ENCODE assay signal across 10 cellular contexts in the genomic region with DNA sequence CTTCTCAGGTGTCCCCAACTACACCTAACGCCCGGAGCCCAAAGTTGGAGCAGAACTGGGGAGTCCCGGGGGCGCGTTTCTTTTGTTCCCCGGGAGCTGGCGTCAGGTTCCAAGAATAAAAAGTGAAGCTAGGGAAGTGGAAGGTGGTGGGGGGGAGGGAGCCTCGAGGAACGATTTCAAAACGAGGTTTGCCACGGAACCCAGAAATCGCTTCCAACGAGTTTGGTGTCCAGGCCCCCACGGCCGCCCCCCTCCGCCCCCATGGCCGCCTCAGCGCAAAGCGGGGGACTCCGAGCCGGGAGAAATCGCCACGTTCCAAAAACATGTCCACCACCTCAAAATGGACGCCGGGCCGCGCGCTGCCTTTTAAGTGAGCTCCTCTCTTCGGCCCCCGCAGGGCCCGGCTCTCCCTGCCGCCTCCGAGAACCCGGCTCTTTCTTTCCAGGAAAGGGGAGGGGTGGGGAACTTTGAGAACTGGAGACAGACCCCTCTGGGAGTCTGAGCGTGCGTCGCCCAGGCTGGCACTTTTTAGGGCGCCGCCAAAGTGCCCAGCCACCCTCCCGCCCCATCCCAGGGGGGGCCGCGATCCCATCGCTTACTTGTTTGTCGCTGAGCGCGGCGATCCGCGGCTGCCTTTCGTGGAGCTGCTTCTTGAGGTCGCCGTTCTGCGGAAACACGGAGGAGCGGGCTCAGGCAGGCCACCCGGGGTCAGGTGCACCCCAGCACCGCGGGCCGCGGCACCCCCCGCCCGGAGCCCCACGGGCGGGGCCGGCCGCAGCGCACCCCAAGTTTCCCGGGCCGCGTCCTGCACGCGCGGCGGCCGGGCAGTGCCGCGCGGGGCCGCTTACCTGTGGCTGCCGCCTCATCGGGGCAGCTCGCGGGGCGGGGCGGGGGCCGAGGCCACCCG. TPM values are rescaled to one million over a fixed set of nuclear protein-coding genes. Genes with fewer than 3 reads are reported as not detected.
DNase-seq lines count a peak whose midpoint lies in the region; ATAC-seq, FAIRE-seq and TF ChIP-seq lines count a peak whose summit lies in the region.
"Had no signal": no experiment of that assay in that cellular context is flagged by ENCODE, and none has a peak within 500 bp of the region (broad histone marks: within the 10 kb centered on the region; RNA-seq: fewer than 3 reads in every experiment).

No MANE protein-coding gene starts in this region.

- H3K23me2 ChIP-seq in H1 (ENCODE audit: low read depth, low read length) = peaks cover 6% of the 10 kb centered on the region; the same call in 1 of the 2 replicates

- no peak overlapping the region for H4K91ac ChIP-seq in H1 (replicated peaks; ENCODE audit: insufficient read length, low read length)

- peak overlapping the region; percentile 90 for H3K18ac ChIP-seq in H1 (ENCODE audit: extremely low read depth, low read length)

- no peak overlapping the region for H2BK5ac ChIP-seq in H1 (ENCODE audit: low read depth, low read length)

- CTCF ChIA-PET in H1 (lab: Charles Lee; ENCODE audit: partially characterized antibody) = interaction anchor here (0.7 to 2.4 kb wide), 10 partner anchors 13 to 162 kb away, joined by 3 to 7 read pairs (median 3); no protein-coding TSS in a partner anchor

- TF ChIP-seq POLR2A in H1 (IDR thresholded peaks at IDR 0.05; ENCODE audit: control extremely low read depth in 1 of 2, low read depth in 2 of 2, low read length in 2 of 2) (peak; percentile 37 to 48; a peak in 2 of 3 replicates), prostate gland (IDR thresholded peaks at IDR 0.05) (no peak)

- peaks cover 27 to 45% of the 10 kb centered on the region in 2 experiments for H3K79me2 ChIP-seq in H1 (ENCODE audit: control insufficient read depth in 1 of 2, insufficient read depth in 2 of 2, low read length in 2 of 2)

- no peak overlapping the region for H3K14ac ChIP-seq in H1 (ENCODE audit: insufficient read length)

- H3K4me1 ChIP-seq in H1 (replicated peaks in 1 of 4; ENCODE audit: control insufficient read depth in 3 of 4, insufficient read depth in 4 of 4, low read length in 3 of 4) (peaks cover 7 to 26% (median 14%) of the 10 kb centered on the region in 4 experiments), prostate gland (replicated peaks) (peaks cover 3% of the 10 kb centered on the region)

- no peaks in the 10 kb centered on the region; a peak in 1 of 7 replicates for H3K27me3 ChIP-seq in H1 (replicated peaks in 1 of 4; ENCODE audit: control insufficient read depth in 3 of 4, extremely low read depth in 1 of 4, insufficient read depth in 3 of 4, low read length in 3 of 4)
- no peaks in the 10 kb centered on the region for H3K27me3 ChIP-seq in prostate gland (replicated peaks; ENCODE audit: insufficient read depth)

- H4K5ac ChIP-seq in H1 (ENCODE audit: insufficient read length, low read depth, low read length) = peak overlapping the region; percentile 62

- FAIRE-seq in H1 (lab: Jason Lieb, UNC) = no peak

- no peak overlapping the region for H2BK120ac ChIP-seq in H1 (replicated peaks; ENCODE audit: low read depth, low read length)

- no peak for TF ChIP-seq RAD21 in H1 (IDR thresholded peaks at IDR 0.05 in 1 of 2, conservative IDR thresholded peaks at IDR 0.05 in 1 of 2; ENCODE audit: low read depth in 2 of 2, low read length in 2 of 2)

- no peak overlapping the region for H2BK12ac ChIP-seq in H1 (ENCODE audit: low read depth, low read length)

- POLR2A ChIA-PET in H1 (lab: Charles Lee; ENCODE audit: partially characterized antibody) = interaction anchor here (0.7 to 9.0 kb wide), 36 partner anchors 9 to 204 kb away, joined by 3 to 208 read pairs (median 5); a partner anchor contains a TSS

- peak overlapping the region; percentile 73 to 76 for H3K4me2 ChIP-seq in H1 (ENCODE audit: insufficient read depth in 1 of 2, low read depth in 2 of 2, low read length in 2 of 2)

- H2AFZ ChIP-seq in H1 (ENCODE audit: low read length) = no peak overlapping the region

- 1% methylated on average over 49 of the region's 87 CpGs; no CpG with 5 or more reads in 1 of the 2 experiments for WGBS in H1 (ENCODE audit: extremely low coverage in 1 of 2, insufficient coverage in 1 of 2, insufficient read length in 1 of 2, insufficient replicate concordance in 2 of 2, low coverage in 1 of 2, low lambda C conversion rate in 2 of 2, missing lambda C conversion rate in 1 of 2), 2 experiments
- WGBS in prostate gland = under 1% methylated on average over 81 of the region's 87 CpGs

- no peak for TF ChIP-seq EP300 in H1 (IDR thresholded peaks at IDR 0.05; ENCODE audit: borderline replicate concordance in 1 of 2, low read depth in 2 of 2, low read length in 2 of 2)

- peak overlapping the region; percentile 73 to 82 (median 74); a peak in 6 of 7 replicates for H3K9ac ChIP-seq in H1 (replicated peaks in 1 of 4; ENCODE audit: extremely low read depth in 1 of 4, low read depth in 3 of 4, low read length in 3 of 4)

- TF ChIP-seq CTCF in H1 (IDR thresholded peaks at IDR 0.05; ENCODE audit: control extremely low read depth in 1 of 3, insufficient read depth in 1 of 3, low read depth in 1 of 3, low read length in 3 of 3) = no peak
- TF ChIP-seq CTCF in prostate gland (IDR thresholded peaks at IDR 0.05) = peak in 1 of 4 experiments; percentile 6

- H4K20me1 ChIP-seq in H1 (replicated peaks in 1 of 2; ENCODE audit: control insufficient read depth in 1 of 2, insufficient read depth in 2 of 2, low read length in 2 of 2) = peaks cover 11 to 15% of the 10 kb centered on the region in 2 experiments

- peaks cover 13% of the 10 kb centered on the region for H3K79me1 ChIP-seq in H1 (ENCODE audit: low read depth, low read length)

- no peak overlapping the region for H3K23ac ChIP-seq in H1 (ENCODE audit: insufficient read length)

- H3K27ac ChIP-seq in H1 (ENCODE audit: low read depth, low read length) (peak overlapping the region; percentile 53), prostate gland (peak overlapping the region; percentile 92 to 95)

- no peaks in the 10 kb centered on the region for H3K9me3 ChIP-seq in H1 (ENCODE audit: insufficient read depth in 2 of 2, low read depth in 1 of 2, low read length in 1 of 2)
- no peaks in the 10 kb centered on the region for H3K9me3 ChIP-seq in prostate gland

- H4K8ac ChIP-seq in H1 (ENCODE audit: extremely low read depth, insufficient read depth, low read length) = peak overlapping the region; percentile 26

- H3K4ac ChIP-seq in H1 (replicated peaks; ENCODE audit: insufficient read length, low read depth, low read length) = no peak overlapping the region

- no peak overlapping the region for H2BK20ac ChIP-seq in H1 (ENCODE audit: low read length)

- H3K36me3 ChIP-seq in H1 (ENCODE audit: control insufficient read depth in 2 of 4, insufficient read depth in 4 of 4, low read length in 3 of 4) (peaks cover 0 to 30% (median 11%) of the 10 kb centered on the region in 4 experiments; a peak in 5 of 8 replicates), prostate gland (no peaks in the 10 kb centered on the region)

- H3K4me3 ChIP-seq in H1 (ENCODE audit: extremely low read depth in 1 of 4, insufficient read depth in 2 of 4, low read depth in 3 of 4, low read length in 4 of 4) (peak overlapping the region; percentile 78 to 96 (median 86)), prostate gland (peak overlapping the region; percentile 59 to 60)

- intact Hi-C loops in prostate gland (cut with DNase I) = no loop called here

- H2BK15ac ChIP-seq in H1 (ENCODE audit: low read length) = no peak overlapping the region

- no peak for ATAC-seq in GM21423 (IDR thresholded peaks at IDR 0.05; ENCODE audit: unreplicated experiment)

- no peak overlapping the region for H2AK5ac ChIP-seq in H1 (ENCODE audit: low read depth, low read length)

- peak overlapping the region; percentile 22 for H3K56ac ChIP-seq in H1 (replicated peaks; ENCODE audit: insufficient read length, low read depth, low read length)

- DNase-seq in Daoy (ENCODE audit: low read depth) (peak; percentile 45), NCI-H2227 treated with DMSO at 0.1 percent for 48 hours (lab: John Stamatoyannopoulos, UW) (peak; percentile 5), H1 (ENCODE audit: low read depth in 1 of 2, low spot score in 2 of 2) (peak in 1 of 2 experiments; percentile 80), prostate gland (ENCODE audit: low spot score) (peak; percentile 32), iPS-NIHi7 (ENCODE audit: extremely low spot score) (no peak), HCEC 1CT (no peak)
- DNase-seq in activated CD4-positive, CD25-positive, alpha-beta regulatory T cell treated with anti-CD3 and anti-CD28 coated beads, Interleukin-2, amount 50 U/mL, for 72 hours = no peak
- DNase-seq: activated effector memory CD4-positive, alpha-beta T cell treated with anti-CD3 and anti-CD28 coated beads, Interleukin-2, amount 50 U/mL, for 16 hours; stimulated activated CD4-positive, alpha-beta T cell treated with anti-CD3 and anti-CD28 coated beads, Interleukin-2, amount 100 ng/mL, for 48 hours had no signal

TF ChIP-seq in H1, 55 proteins besides CTCF, POLR2A, EP300 and RAD21 (continues in another document):
- no peak for TF ChIP-seq CHD1 (IDR thresholded peaks at IDR 0.05; ENCODE audit: low read depth, low read length)
- TF ChIP-seq RBBP5 (IDR thresholded peaks at IDR 0.05; ENCODE audit: borderline replicate concordance, low read depth, low read length) = no peak; the same call in 1 of the 2 replicates
- TF ChIP-seq HDAC2 (IDR thresholded peaks at IDR 0.05; ENCODE audit: borderline replicate concordance in 1 of 2, low read depth in 2 of 2, low read length in 2 of 2) = no peak
- TF ChIP-seq PHF8 (conservative IDR thresholded peaks at IDR 0.05; ENCODE audit: low read depth, low read length) = 0 out of 2 replicates have a peak, but pooled peaks have one; percentile 17
- TF ChIP-seq YY1 (IDR thresholded peaks at IDR 0.05; ENCODE audit: low read depth, low read length) = peak; percentile 88
- TF ChIP-seq SIN3A (conservative IDR thresholded peaks at IDR 0.05 in 1 of 2, IDR thresholded peaks at IDR 0.05 in 1 of 2; ENCODE audit: low read depth in 1 of 2, low read length in 2 of 2) = peak in 1 of 2 experiments; percentile 24; a peak in 2 of 4 replicates
- no peak for TF ChIP-seq SIX5 (IDR thresholded peaks at IDR 0.05; ENCODE audit: low read depth, low read length)
- peak; percentile 53; the same call in 1 of the 2 replicates for TF ChIP-seq TAF1 (IDR thresholded peaks at IDR 0.05; ENCODE audit: low read depth, low read length)
- no peak for TF ChIP-seq CBX5 (IDR thresholded peaks at IDR 0.05; ENCODE audit: low read depth, low read length)

RNA-seq across cellular contexts. Expression of a gene that starts 1.6 kb away (rescaled TPM):
- total RNA-seq in Daoy (2014; rRNA removed; shearing (Covaris generic)) = 0.18 and 0.57 TPM in 2 replicates
- total RNA-seq in H1 (2021; fragmentation: NEBNext Ultra II Directional; extraction: Animal tissue kit (Norgen Biotek cat#: 25700)) = 57.2 and 68.1 TPM in 2 replicates
- 19.3 and 24.7 TPM in 2 replicates for polyA plus RNA-seq in H1 (2011; rRNA removed)
- polyA plus RNA-seq in H1 (2011; cell fraction: cytosol; rRNA removed) = 25.0 TPM
- 90.7 TPM for polyA plus RNA-seq in H1 (2011; cell fraction: nucleus; rRNA removed)
- 21.1 to 32.7 TPM (median 27.9 TPM) in 4 replicates for polyA plus RNA-seq in H1 (2012, experiment 1 of 2)
- 6.5 TPM for polyA plus RNA-seq in H1 (2012, experiment 2 of 2)
- 18.8 TPM for polyA plus RNA-seq in H1 (2013, experiment 1 of 2)
- 14.5 TPM for polyA plus RNA-seq in H1 (2013, experiment 2 of 2)
- polyA minus RNA-seq in H1 (2011; rRNA and poly(A)+ RNA removed) = 41.2 and 52.3 TPM in 2 replicates
- polyA minus RNA-seq in H1 (2011; cell fraction: cytosol; rRNA and poly(A)+ RNA removed) = 47.8 TPM
- 135 TPM for polyA minus RNA-seq in H1 (2011; cell fraction: nucleus; rRNA and poly(A)+ RNA removed)
- 10 to 100 TPM in 1 of 2 donors, 1 to 10 TPM in 1; 9.7 to 27.3 TPM for total RNA-seq in prostate gland

Comparison
In these comparisons a context has a peak if more than half of its experiments do, and no peak if none do; other contexts are left out.
1. DNase-seq: peak in Daoy (single experiment), NCI-H2227 treated with DMSO at 0.1 percent for 48 hours (single experiment) and prostate gland (single experiment); none in iPS-NIHi7 (single experiment), activated CD4-positive, CD25-positive, alpha-beta regulatory T cell treated with anti-CD3 and anti-CD28 coated beads, Interleukin-2, amount 50 U/mL, for 72 hours (single experiment) and HCEC 1CT (single experiment).